8 cellular contexts compared by ENCODE assay signal in genomic region chrX:121047461-121048419, GRCh38. TPM values are rescaled to one million over a fixed set of nuclear protein-coding genes. Genes with fewer than 3 reads are reported as not detected.
DNase-seq lines count a peak whose midpoint lies in the region; ATAC-seq and TF ChIP-seq lines count a peak whose summit lies in the region.
"Not testable (repeated sequence)": the region's sequence is repeated elsewhere in the genome, so short reads cannot be mapped to it uniquely, and the experiment has no call there.

GLUD2 (plus strand) TSS chrX:121047610; CDS start chrX:121047685, 75 bp downstream.

- intact Hi-C loops in mammary epithelial cell (cut with micrococcal nuclease); left lung (cut with DNase I); upper lobe of right lung (cut with DNase I): not testable (repeated sequence)

- peaks cover 33% of the 10 kb centered on the region for H3K27me3 Mint-ChIP-seq in WTC11 (ENCODE audit: low read depth)
- not testable (repeated sequence) for H3K27me3 Mint-ChIP-seq in progenitor cell of endocrine pancreas

- not testable (repeated sequence) for H3K27ac ChIP-seq in mammary epithelial cell (ENCODE audit: insufficient read depth, low read depth, low read length); gastroesophageal sphincter; left lung; upper lobe of right lung

- not testable (repeated sequence) for BruUV-seq in mammary epithelial cell (replicated peaks; lab: Mats Ljungman, UMichigan)

- not testable (repeated sequence) for H3K27ac Mint-ChIP-seq in WTC11
- H3K27ac Mint-ChIP-seq in progenitor cell of endocrine pancreas = peak within 1 kb of the TSS; percentile 90

- dilution Hi-C loops in mammary epithelial cell (cut with HindIII; ENCODE audit: low sequenced_read_pairs) = not testable (repeated sequence)

- H3K4me3 ChIP-seq in mammary epithelial cell (replicated peaks in 1 of 3; ENCODE audit: insufficient read depth in 1 of 3, low read depth in 2 of 3, low read length in 3 of 3) (peak within 1 kb of the TSS in 2 of 3 experiments; percentile 13 to 27), gastroesophageal sphincter (peak within 1 kb of the TSS; percentile 24 to 50), left lung (peak within 1 kb of the TSS in 1 of 2 donors; percentile 23), upper lobe of right lung (peak within 1 kb of the TSS; percentile 23)

- H3K4me3 Mint-ChIP-seq in WTC11 = peak within 1 kb of the TSS; percentile 61
- H3K4me3 Mint-ChIP-seq in progenitor cell of endocrine pancreas (ENCODE audit: low read depth) = peak within 1 kb of the TSS; percentile 74

- not testable (repeated sequence) for TF ChIP-seq CTCF in WTC11 (IDR thresholded peaks at IDR 0.05); mammary epithelial cell (conservative IDR thresholded peaks at IDR 0.05 in 1 of 2, IDR thresholded peaks at IDR 0.05 in 1 of 2; ENCODE audit: extremely low read depth in 1 of 2, insufficient read depth in 1 of 2, low read depth in 1 of 2, low read length in 2 of 2); left lung (IDR thresholded peaks at IDR 0.05)
- peak in 1 of 4 experiments; percentile 50 for TF ChIP-seq CTCF in gastroesophageal sphincter (IDR thresholded peaks at IDR 0.05)
- peak; percentile 44 for TF ChIP-seq CTCF in progenitor cell of endocrine pancreas (IDR thresholded peaks at IDR 0.05; ENCODE audit: unreplicated experiment)
- peak; percentile 19 for TF ChIP-seq CTCF in upper lobe of right lung (IDR thresholded peaks at IDR 0.05)

- H3K79me2 ChIP-seq in mammary epithelial cell (ENCODE audit: insufficient read depth, low read length) = not testable (repeated sequence)

- peak within 1 kb of the TSS; percentile 62 for H3K4me2 ChIP-seq in mammary epithelial cell (ENCODE audit: insufficient read depth, low read depth, low read length)

- WGBS in mammary epithelial cell (ENCODE audit: low coverage, missing lambda C conversion rate) = 66% methylated on average over 35 of the region's 77 CpGs
- WGBS in gastroesophageal sphincter (ENCODE audit: low coverage in 1 of 2), 2 donors = 54 to 92% methylated on average over 2 to 8 of the region's 77 CpGs

- not testable (repeated sequence) for TF ChIP-seq EP300 in gastroesophageal sphincter (IDR thresholded peaks at IDR 0.05)

- H3K9ac ChIP-seq in mammary epithelial cell (ENCODE audit: insufficient read depth, low read length) = not testable (repeated sequence)

- H3K36me3 ChIP-seq in mammary epithelial cell (ENCODE audit: insufficient read depth, low read length); gastroesophageal sphincter; left lung; upper lobe of right lung: not testable (repeated sequence)

- TF ChIP-seq POLR2A in gastroesophageal sphincter (IDR thresholded peaks at IDR 0.05) = not testable (repeated sequence)

- CTCF ChIA-PET in WTC11 (lab: Charles Lee) = not testable (repeated sequence)
- CTCF ChIA-PET in mammary epithelial cell (lab: Charles Lee; ENCODE audit: low non-redundant PET) = interaction anchor here (0.6 kb wide), 1 partner anchor 261 kb away, joined by 7 read pairs; no protein-coding TSS in a partner anchor

- in situ Hi-C loops in mammary epithelial cell (cut with MboI; ENCODE audit: low sequenced_read_pairs in 2 of 2) = not testable (repeated sequence)

- not testable (repeated sequence) for H3K9me3 ChIP-seq in mammary epithelial cell (replicated peaks; ENCODE audit: insufficient read depth, low read length); gastroesophageal sphincter; left lung; upper lobe of right lung

- ATAC-seq in HG03354 (IDR thresholded peaks at IDR 0.05; ENCODE audit: poor library complexity, severe bottlenecking, unreplicated experiment) (peak; percentile 55), WTC11 (peak; percentile 93), gastroesophageal sphincter (peak; percentile 50), left lung (peak; percentile 94), upper lobe of right lung (peak; percentile 90)

- H3K27me3 ChIP-seq in mammary epithelial cell (ENCODE audit: insufficient read depth, low read length); gastroesophageal sphincter; upper lobe of right lung: not testable (repeated sequence)
- peaks cover 0 to 18% of the 10 kb centered on the region in 2 donors for H3K27me3 ChIP-seq in left lung

- not testable (repeated sequence) for H3K9me3 Mint-ChIP-seq in WTC11
- H3K9me3 Mint-ChIP-seq in progenitor cell of endocrine pancreas (ENCODE audit: low read depth) = peaks cover 27% of the 10 kb centered on the region

- POLR2A ChIA-PET in WTC11 (lab: Charles Lee) = not testable (repeated sequence)

- H4K20me1 ChIP-seq in mammary epithelial cell (ENCODE audit: insufficient read depth, low read length) = not testable (repeated sequence)

- not testable (repeated sequence) for H3K4me1 Mint-ChIP-seq in WTC11; progenitor cell of endocrine pancreas (ENCODE audit: low read depth)

- H3K36me3 Mint-ChIP-seq in WTC11 = not testable (repeated sequence)
- peaks cover 10% of the 10 kb centered on the region for H3K36me3 Mint-ChIP-seq in progenitor cell of endocrine pancreas (ENCODE audit: insufficient read depth)

- DNase-seq in ELF-1 (ENCODE audit: low read depth, low spot score) = peak; percentile 76
- DNase-seq in WTC11 (ENCODE audit: low spot score) = peak; percentile 73
- DNase-seq in mammary epithelial cell = not testable (repeated sequence)
- peak; percentile 46 to 82 for DNase-seq in left lung
- DNase-seq in progenitor cell of endocrine pancreas (ENCODE audit: low spot score, unreplicated experiment) = peak; percentile 46
- peak; percentile 73 for DNase-seq in upper lobe of right lung

- peak within 1 kb of the TSS; percentile 48 for H2AFZ ChIP-seq in mammary epithelial cell (ENCODE audit: low read depth, low read length)

- H3K4me1 ChIP-seq in mammary epithelial cell (ENCODE audit: insufficient read depth, low read length); gastroesophageal sphincter; left lung; upper lobe of right lung: not testable (repeated sequence)

TF ChIP-seq in WTC11, 78 proteins besides CTCF, POLR2A, EP300 and RAD21:
- peak; percentile 90 for TF ChIP-seq MAX (CRISPR knock-in tag; IDR thresholded peaks at IDR 0.05)
- 0 out of 2 replicates have a peak, but pooled peaks have one; percentile 8 for TF ChIP-seq FOXP4 (CRISPR knock-in tag; IDR thresholded peaks at IDR 0.05)
- 0 out of 2 replicates have a peak, but pooled peaks have one; percentile 44 for TF ChIP-seq TP53 (CRISPR knock-in tag; IDR thresholded peaks at IDR 0.05)
- TF ChIP-seq ZNF423 (CRISPR knock-in tag; IDR thresholded peaks at IDR 0.05) = peak; percentile 30; the same call in 1 of the 2 replicates
- TF ChIP-seq FOXP1 (CRISPR knock-in tag; IDR thresholded peaks at IDR 0.05; ENCODE audit: borderline replicate concordance) = peak; percentile 66; the same call in 1 of the 2 replicates
TF ChIP-seq in WTC11: peak in this region for 5; not testable (repeated sequence) for 73.

RNA-seq across cellular contexts. Expression of gene GLUD2, which starts in this region (rescaled TPM):
- 0.57 to 1.4 TPM (median 1.2 TPM) in 3 replicates for total RNA-seq in WTC11 (2021)
- 1 to 10 TPM in 1 of 2 donors, under 1 TPM in 1; 0.24 to 1.2 TPM for total RNA-seq in mammary epithelial cell
- 0.45 TPM for polyA plus RNA-seq in mammary epithelial cell
- polyA minus RNA-seq in mammary epithelial cell = 0.21 TPM
- total RNA-seq in gastroesophageal sphincter = 1 to 10 TPM; 1.1 to 2.2 (median 1.7) TPM
- 1 to 10 TPM; 2.0 to 4.0 TPM for total RNA-seq in left lung
- 11.3 and 12.0 TPM in 2 replicates for total RNA-seq in progenitor cell of endocrine pancreas
- total RNA-seq in upper lobe of right lung = 1.6 TPM
